Comparison of ENCODE assay signal across 17 cellular contexts in genomic region chr1:48858200-48858599, GRCh38.
DNase-seq lines count a peak whose midpoint lies in the region; ATAC-seq and TF ChIP-seq lines count a peak whose summit lies in the region.
"Had no signal": no experiment of that assay in that cellular context is flagged by ENCODE, and none has a peak within 500 bp of the region (broad histone marks: within the 10 kb centered on the region; RNA-seq: fewer than 3 reads in every experiment).

No MANE protein-coding gene starts in this region.

- peaks cover 16% of the 10 kb centered on the region for H3F3A ChIP-seq in GM23248 (ENCODE audit: insufficient read depth)

- H3K9ac ChIP-seq in GM23248, result no peak overlapping the region
- no peak overlapping the region for H3K9ac ChIP-seq in adipocyte (ENCODE audit: low read length)
- H3K9ac ChIP-seq: BLaER1 treated with 17β-estradiol and CSF1 and Interleukin-3, amounts not matched to agents 10 nM and 100 nM had no signal

- in situ Hi-C loops in GM23248 (cut with MboI), result no loop called here

- H3K27me3 ChIP-seq in GM23248 (replicated peaks; ENCODE audit: insufficient read depth), result no peaks in the 10 kb centered on the region
- H3K27me3 ChIP-seq in adipocyte (replicated peaks; ENCODE audit: control insufficient read depth, insufficient read depth, low read length), result no peaks in the 10 kb centered on the region
- no peaks in the 10 kb centered on the region for H3K27me3 ChIP-seq in osteoblast (ENCODE audit: insufficient read depth, low read length)
- no peaks in the 10 kb centered on the region for H3K27me3 ChIP-seq in uterus
- H3K27me3 ChIP-seq: BLaER1 treated with 17β-estradiol and CSF1 and Interleukin-3, amounts not matched to agents 10 nM and 100 nM had no signal

- H4K20me1 ChIP-seq in GM23248 (ENCODE audit: insufficient read depth), result no peaks in the 10 kb centered on the region
- H4K20me1 ChIP-seq in osteoblast (ENCODE audit: insufficient read depth, low read length), result no peaks in the 10 kb centered on the region
- H4K20me1 ChIP-seq: BLaER1 treated with 17β-estradiol and CSF1 and Interleukin-3, amounts not matched to agents 10 nM and 100 nM had no signal

- H3K4me1 ChIP-seq in GM23248 (ENCODE audit: insufficient read depth) (peaks cover 14% of the 10 kb centered on the region; the same call in 1 of the 2 replicates), adipocyte (ENCODE audit: control insufficient read depth, insufficient read depth, low read length) (peaks cover 17% of the 10 kb centered on the region), osteoblast (ENCODE audit: insufficient read depth, low read length) (peaks cover 13% of the 10 kb centered on the region), uterus (no peaks in the 10 kb centered on the region)
- H3K4me1 ChIP-seq: HAP-1 had no signal

- WGBS in GM23248 (ENCODE audit: low coverage in 1 of 2, low lambda C conversion rate in 2 of 2, missing lambda C conversion rate in 2 of 2), 2 experiments, result 76 to 88% methylated on average over 1 of the region's 1 CpG

- no peaks in the 10 kb centered on the region for H3K9me2 ChIP-seq in GM23248 (ENCODE audit: insufficient read depth)

- DNase-seq in GM23248 (peak; percentile 8), adipocyte (ENCODE audit: low read depth) (peak; percentile 52), fibroblast of mammary gland (ENCODE audit: low read depth) (peak; percentile 62), osteoblast (ENCODE audit: insufficient read length, low spot score, missing footprints) (no peak), NCI-H82 (lab: John Stamatoyannopoulos, UW) (no peak), uterus (no peak)
- no peak for DNase-seq in stimulated activated CD4-positive, alpha-beta T cell treated with anti-CD3 and anti-CD28 coated beads, Interleukin-2, amount 100 ng/mL, for 48 hours
- DNase-seq: Calu3; CD4-positive, alpha-beta memory T cell; COR-L47; DMS53; DMS79 treated with DMSO at 0.1 percent for 48 hours; GF-D8; GOT3 had no signal

- H3K79me2 ChIP-seq in GM23248 (ENCODE audit: insufficient read depth) (no peaks in the 10 kb centered on the region), osteoblast (ENCODE audit: insufficient read depth, low read length) (no peaks in the 10 kb centered on the region)

- no peak for ATAC-seq in HG03460 (IDR thresholded peaks at IDR 0.05; ENCODE audit: unreplicated experiment)

- H3K27ac ChIP-seq in GM23248 (no peak overlapping the region), osteoblast (ENCODE audit: low read depth, low read length) (peak overlapping the region; percentile 75), uterus (no peak overlapping the region)
- H3K27ac ChIP-seq: BLaER1 treated with 17β-estradiol and CSF1 and Interleukin-3, amounts not matched to agents 10 nM and 100 nM had no signal

- no peak overlapping the region for H3K4me2 ChIP-seq in GM23248 (ENCODE audit: unreplicated experiment)
- no peak overlapping the region for H3K4me2 ChIP-seq in osteoblast (ENCODE audit: insufficient read depth, low read length)
- H3K4me2 ChIP-seq: BLaER1 treated with 17β-estradiol and CSF1 and Interleukin-3, amounts not matched to agents 10 nM and 100 nM had no signal

- H3K9me3 ChIP-seq in GM23248 (ENCODE audit: low read depth) (no peaks in the 10 kb centered on the region), adipocyte (ENCODE audit: control insufficient read depth, low read length) (peaks cover 15% of the 10 kb centered on the region), osteoblast (ENCODE audit: low read depth, low read length) (peaks cover 3% of the 10 kb centered on the region), uterus (no peaks in the 10 kb centered on the region)
- H3K9me3 ChIP-seq: HAP-1 had no signal

- TF ChIP-seq CTCF in fibroblast of mammary gland (conservative IDR thresholded peaks at IDR 0.05; ENCODE audit: control insufficient read depth, insufficient read depth, low read depth, low read length) (no peak), osteoblast (IDR thresholded peaks at IDR 0.05; ENCODE audit: extremely low read depth, low read depth, low read length) (no peak), uterus (IDR thresholded peaks at IDR 0.05) (no peak)

- H3K4me3 ChIP-seq in GM23248, result no peak overlapping the region
- H3K4me3 ChIP-seq in adipocyte (ENCODE audit: low read length), result no peak overlapping the region
- H3K4me3 ChIP-seq in fibroblast of mammary gland (ENCODE audit: control insufficient read depth, low read depth, low read length), result no peak overlapping the region
- H3K4me3 ChIP-seq in osteoblast (ENCODE audit: insufficient read depth, low read length), result no peak overlapping the region
- H3K4me3 ChIP-seq in uterus, result no peak overlapping the region
- H3K4me3 ChIP-seq: BLaER1 treated with 17β-estradiol and CSF1 and Interleukin-3, amounts not matched to agents 10 nM and 100 nM; HAP-1 had no signal

- H2AFZ ChIP-seq in GM23248, result no peak overlapping the region
- no peak overlapping the region for H2AFZ ChIP-seq in osteoblast (ENCODE audit: low read length)

- H3K36me3 ChIP-seq in GM23248 (ENCODE audit: low read depth) (no peaks in the 10 kb centered on the region), adipocyte (ENCODE audit: control insufficient read depth, insufficient read depth, low read length, severe bottlenecking) (no peaks in the 10 kb centered on the region), osteoblast (ENCODE audit: insufficient read depth, low read length) (no peaks in the 10 kb centered on the region), uterus (no peaks in the 10 kb centered on the region)
- H3K36me3 ChIP-seq: BLaER1 treated with 17β-estradiol and CSF1 and Interleukin-3, amounts not matched to agents 10 nM and 100 nM; HAP-1 had no signal

- intact Hi-C loops in uterus (cut with DNase I; ENCODE audit: low total_unique reads), result no loop called here

- no peak for TF ChIP-seq POLR2A in uterus (IDR thresholded peaks at IDR 0.05)

Comparison
In these comparisons a context has a peak if more than half of its experiments do, and no peak if none do; other contexts are left out.
1. DNase-seq: peak in GM23248 (single experiment), adipocyte (single experiment) and fibroblast of mammary gland (single experiment); none in osteoblast (single experiment), NCI-H82 (single experiment), stimulated activated CD4-positive, alpha-beta T cell treated with anti-CD3 and anti-CD28 coated beads, Interleukin-2, amount 100 ng/mL, for 48 hours (0 of 2) and uterus (0 of 2).